1 cellular context compared by ENCODE assay signal in the genomic region with DNA sequence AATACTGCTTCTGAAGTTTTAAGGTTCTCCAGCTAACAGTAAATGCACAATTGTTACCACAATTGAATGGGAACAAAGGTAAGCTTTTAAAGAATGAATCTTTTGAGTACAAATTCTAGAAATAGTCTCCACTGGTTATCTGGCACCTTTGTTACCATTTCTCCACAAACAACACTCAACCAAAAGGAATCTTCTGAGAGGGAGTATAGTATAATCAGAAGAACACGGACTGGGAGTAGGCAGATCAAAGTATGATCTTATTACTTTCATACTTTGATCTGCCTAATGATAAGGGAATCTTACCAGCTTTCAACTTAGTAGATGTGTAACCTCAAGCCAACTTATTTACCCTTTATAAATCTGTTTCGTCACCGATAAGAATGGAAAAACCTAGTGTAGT.
TF ChIP-seq lines count a peak whose summit lies in the region.

No MANE protein-coding gene starts in this region.

TF ChIP-seq in HepG2, 621 proteins besides CTCF, POLR2A, EP300 and RAD21:
- TF ChIP-seq KDM2A (CRISPR knock-in tag; IDR thresholded peaks at IDR 0.05; ENCODE audit: borderline replicate concordance, low read depth): no peak
- TF ChIP-seq YEATS2 (CRISPR knock-in tag; IDR thresholded peaks at IDR 0.05; ENCODE audit: borderline replicate concordance): no peak
- TF ChIP-seq KLF9 (CRISPR knock-in tag; IDR thresholded peaks at IDR 0.05; ENCODE audit: low read depth): no peak
